9 cellular contexts compared by ENCODE assay signal in genomic region chr22:50583294-50583865, GRCh38. TPM values are rescaled to one million over a fixed set of nuclear protein-coding genes. Genes with fewer than 3 reads are reported as not detected.
DNase-seq lines count a peak whose midpoint lies in the region; ATAC-seq and TF ChIP-seq lines count a peak whose summit lies in the region.
"Had no signal": no experiment of that assay in that cellular context is flagged by ENCODE, and none has a peak within 500 bp of the region (broad histone marks: within the 10 kb centered on the region; RNA-seq: fewer than 3 reads in every experiment).

No MANE protein-coding gene starts in this region.

- no peaks in the 10 kb centered on the region for H3K27me3 Mint-ChIP-seq in neural crest cell (ENCODE audit: low read depth)

- no peaks in the 10 kb centered on the region for H4K20me1 ChIP-seq in OCI-LY1 (ENCODE audit: insufficient read depth, low read length)

- no peaks in the 10 kb centered on the region for H3K9me3 Mint-ChIP-seq in neural crest cell

- H3K36me3 ChIP-seq in OCI-LY1 (ENCODE audit: insufficient read depth, low read length): peaks cover 37% of the 10 kb centered on the region

- H3K9me3 ChIP-seq in OCI-LY1 (ENCODE audit: low read length): no peaks in the 10 kb centered on the region

- H3K4me2 ChIP-seq in OCI-LY1 (ENCODE audit: low read length): peak overlapping the region; percentile 96

- H3K4me3 ChIP-seq in GM12865 (ENCODE audit: low read depth, low read length) (peak overlapping the region; percentile 84), OCI-LY1 (ENCODE audit: low read depth, low read length, poor library complexity, severe bottlenecking) (peak overlapping the region; percentile 80), epithelial cell of proximal tubule (ENCODE audit: low read depth, low read length) (peak overlapping the region; percentile 86)

- no peak overlapping the region for H2AFZ ChIP-seq in OCI-LY1 (ENCODE audit: low read length)

- peaks cover 17% of the 10 kb centered on the region for H3K4me1 ChIP-seq in OCI-LY1 (ENCODE audit: insufficient read depth, low read length, severe bottlenecking)

- peaks cover 7% of the 10 kb centered on the region for H3K4me1 Mint-ChIP-seq in neural crest cell

- ATAC-seq in GM21737 (IDR thresholded peaks at IDR 0.05; ENCODE audit: unreplicated experiment): peak; percentile 22

- peak overlapping the region; percentile 63 for H3K27ac Mint-ChIP-seq in neural crest cell (ENCODE audit: unreplicated experiment)

- H3K4me3 Mint-ChIP-seq in neural crest cell: peak overlapping the region; percentile 94

- H3K27ac ChIP-seq in OCI-LY1 (ENCODE audit: low read depth, low read length, poor library complexity, severe bottlenecking): no peak overlapping the region

- no peaks in the 10 kb centered on the region for H3K9me2 ChIP-seq in OCI-LY1 (ENCODE audit: low read depth, low read length)

- no peak for TF ChIP-seq CTCF in GM12865 (IDR thresholded peaks at IDR 0.05; ENCODE audit: insufficient read depth, low read depth, low read length, missing control alignments)
- no peak for TF ChIP-seq CTCF in OCI-LY1 (IDR thresholded peaks at IDR 0.05; ENCODE audit: low read length)
- peak; percentile 30 for TF ChIP-seq CTCF in epithelial cell of proximal tubule (conservative IDR thresholded peaks at IDR 0.05; ENCODE audit: low read depth, low read length)
- no peak for TF ChIP-seq CTCF in neural crest cell (conservative IDR thresholded peaks at IDR 0.05)

- no peaks in the 10 kb centered on the region for H3K36me3 Mint-ChIP-seq in neural crest cell (ENCODE audit: low read depth)

- no peaks in the 10 kb centered on the region for H3K27me3 ChIP-seq in OCI-LY1 (ENCODE audit: insufficient read depth, low read length)

- H3K9ac ChIP-seq in OCI-LY1 (ENCODE audit: low read length): peak overlapping the region; percentile 75

- DNase-seq in GM12865 (ENCODE audit: low read depth) (no peak), epithelial cell of proximal tubule (ENCODE audit: low read depth) (no peak), neural crest cell (ENCODE audit: low read depth, low spot score) (no peak), dermis blood vessel endothelial cell (no peak), H4 (ENCODE audit: low spot score) (no peak)
- DNase-seq in activated effector memory CD4-positive, alpha-beta T cell treated with Interleukin-2 at 50 U/mL for 16 hours: no peak

- no peaks in the 10 kb centered on the region for H3F3A ChIP-seq in OCI-LY1 (ENCODE audit: insufficient read depth, low read length)

- 0 out of 2 replicates have a peak, but pooled peaks cover 5% of the 10 kb centered on the region for H3K79me2 ChIP-seq in OCI-LY1 (ENCODE audit: insufficient read depth, low read length)

RNA-seq across cellular contexts. Expression of gene CHKB, which starts 0.7 kb away (rescaled TPM):
- total RNA-seq in epithelial cell of proximal tubule: 29.5 and 50.4 TPM in 2 replicates
- total RNA-seq in neural crest cell: 88.1 and 91.3 TPM in 2 replicates
- 34.9 and 50.4 TPM in 2 replicates for total RNA-seq in dermis blood vessel endothelial cell
- 9.4 and 12.1 TPM in 2 replicates for total RNA-seq in H4 (2014; rRNA removed; shearing (Covaris generic))

RNA-seq across cellular contexts. Expression of gene CPT1B, which starts 5.2 kb away (rescaled TPM):
- total RNA-seq in epithelial cell of proximal tubule: 1.2 and 4.0 TPM in 2 replicates
- total RNA-seq in neural crest cell: 81.2 and 84.1 TPM in 2 replicates
- total RNA-seq in dermis blood vessel endothelial cell: 7.5 and 16.3 TPM in 2 replicates
- total RNA-seq in H4 (2014; rRNA removed; shearing (Covaris generic)): 2.0 and 2.4 TPM in 2 replicates

RNA-seq across cellular contexts. Expression of gene MAPK8IP2, which starts 17.2 kb away (rescaled TPM):
- total RNA-seq in epithelial cell of proximal tubule (0.23 and 0.43 TPM in 2 replicates), neural crest cell (30.4 and 31.8 TPM in 2 replicates), dermis blood vessel endothelial cell (0.34 and 0.51 TPM in 2 replicates)
- total RNA-seq in H4 (2014; rRNA removed; shearing (Covaris generic)): 0.29 and 0.41 TPM in 2 replicates

RNA-seq across cellular contexts. Expression of gene SYCE3, which starts 20.7 kb away (rescaled TPM):
- total RNA-seq in epithelial cell of proximal tubule: 1.0 TPM in 1 of 2 replicates, not detected in the other
- total RNA-seq in neural crest cell: not detected in 2 replicates
- total RNA-seq in dermis blood vessel endothelial cell: not detected in 2 replicates
- total RNA-seq in H4 (2014; rRNA removed; shearing (Covaris generic)): not detected in 2 replicates
- total RNA-seq: SK-MEL-5 had no signal

RNA-seq across cellular contexts. Expression of gene KLHDC7B, which starts 37.7 kb away (rescaled TPM):
- total RNA-seq in epithelial cell of proximal tubule: 0.07 TPM in 1 of 2 replicates, not detected in the other
- total RNA-seq in neural crest cell: 0.05 and 0.07 TPM in 2 replicates
- not detected in 2 replicates for total RNA-seq in dermis blood vessel endothelial cell
- total RNA-seq in H4 (2014; rRNA removed; shearing (Covaris generic)): 0.18 and 0.48 TPM in 2 replicates

Comparison
In these comparisons a context has a peak if more than half of its experiments do, and no peak if none do; other contexts are left out.
1. RNA of gene MAPK8IP2, which starts 17.2 kb away (total RNA-seq): 30.4 to 31.8 TPM in neural crest cell; 0.29 to 0.41 TPM in H4, 0.34 to 0.51 TPM in dermis blood vessel endothelial cell and 0.23 to 0.43 TPM in epithelial cell of proximal tubule; every median in the first group is over 10 times any median in the second.
2. Peak in every context shown above with its lines, with median percentiles within 50 percentile points of each other: H3K4me3 ChIP-seq.